1 cellular context compared by ENCODE assay signal in the genomic region with DNA sequence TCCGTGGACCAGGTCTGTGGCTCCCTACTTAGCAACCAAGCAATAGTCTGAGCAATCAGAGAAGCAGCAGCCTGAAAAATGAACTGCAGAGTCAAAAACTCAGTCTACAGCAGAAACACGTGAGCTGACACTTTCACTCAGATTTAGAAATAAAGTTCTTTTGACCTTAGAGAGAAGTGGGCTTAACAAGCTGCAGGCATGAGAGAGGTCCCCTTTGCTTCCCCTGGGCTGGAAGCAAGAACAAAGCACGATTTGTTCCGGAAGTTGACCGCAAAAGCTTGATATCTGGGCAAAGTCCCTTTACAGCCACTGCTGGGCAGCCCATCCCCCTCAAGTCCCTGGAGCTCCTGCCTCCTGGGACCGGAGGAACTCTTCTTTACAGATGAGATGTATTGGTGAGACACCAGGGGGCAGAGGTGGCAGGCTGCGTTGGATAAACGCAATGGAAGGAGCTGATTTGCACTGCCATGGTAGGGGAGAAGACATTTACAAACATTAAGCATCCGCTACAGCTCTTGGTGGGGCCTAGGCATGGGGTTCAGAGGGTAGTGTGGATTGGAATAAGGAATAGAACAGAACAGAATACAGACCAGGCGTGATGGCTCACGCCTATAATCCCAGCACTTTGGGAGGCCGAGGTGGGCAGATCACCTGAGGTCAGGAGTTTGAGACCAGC.
A peak's percentile ranks its signal among the peaks of the same experiment; 100 is the strongest.
TF ChIP-seq lines count a peak whose summit lies in the region.

No MANE protein-coding gene starts in this region.

TF ChIP-seq in HepG2, 621 proteins besides CTCF, POLR2A, EP300 and RAD21 (continued from another document and continues in another):
- peak; percentile 88 for TF ChIP-seq PRDM10 (CRISPR knock-in tag; IDR thresholded peaks at IDR 0.05; ENCODE audit: low read depth)
- 0 out of 2 replicates have a peak, but pooled peaks have one; percentile 15 for TF ChIP-seq ONECUT2 (CRISPR knock-in tag; IDR thresholded peaks at IDR 0.05)
- no peak; the same call in 1 of the 2 replicates for TF ChIP-seq FOXJ3 (CRISPR knock-in tag; IDR thresholded peaks at IDR 0.05; ENCODE audit: borderline replicate concordance)
- TF ChIP-seq ARID2 (CRISPR knock-in tag; IDR thresholded peaks at IDR 0.05; ENCODE audit: borderline replicate concordance): peak; percentile 84; the same call in 1 of the 2 replicates
- TF ChIP-seq DRAP1 (CRISPR knock-in tag; IDR thresholded peaks at IDR 0.05): peak; percentile 79
- peak; percentile 83 for TF ChIP-seq ELF1 (CRISPR knock-in tag; IDR thresholded peaks at IDR 0.05)
- peak; percentile 34 for TF ChIP-seq ZNF629 (CRISPR knock-in tag; conservative IDR thresholded peaks at IDR 0.05)
- TF ChIP-seq SRF (IDR thresholded peaks at IDR 0.05; ENCODE audit: low read depth, low read length): 0 out of 2 replicates have a peak, but pooled peaks have one; percentile 11
- peak; percentile 64; the same call in 1 of the 2 replicates for TF ChIP-seq KMT2B (CRISPR knock-in tag; IDR thresholded peaks at IDR 0.05)
- peak; percentile 62; the same call in 1 of the 2 replicates for TF ChIP-seq TAF1 (CRISPR knock-in tag; IDR thresholded peaks at IDR 0.05)
- no peak for TF ChIP-seq ZNF30 (CRISPR knock-in tag; IDR thresholded peaks at IDR 0.05)
- 0 out of 2 replicates have a peak, but pooled peaks have one; percentile 18 for TF ChIP-seq NR0B2 (CRISPR knock-in tag; IDR thresholded peaks at IDR 0.05)
- TF ChIP-seq YY1 (IDR thresholded peaks at IDR 0.05; ENCODE audit: insufficient read depth, insufficient replicate concordance, low read depth, low read length): peak; percentile 68
- no peak for TF ChIP-seq NCOA5 (CRISPR knock-in tag; IDR thresholded peaks at IDR 0.05)
- TF ChIP-seq MXI1 (IDR thresholded peaks at IDR 0.05; ENCODE audit: borderline replicate concordance, low read depth, low read length): peak; percentile 61; the same call in 1 of the 3 replicates
- TF ChIP-seq, protein P1, sequence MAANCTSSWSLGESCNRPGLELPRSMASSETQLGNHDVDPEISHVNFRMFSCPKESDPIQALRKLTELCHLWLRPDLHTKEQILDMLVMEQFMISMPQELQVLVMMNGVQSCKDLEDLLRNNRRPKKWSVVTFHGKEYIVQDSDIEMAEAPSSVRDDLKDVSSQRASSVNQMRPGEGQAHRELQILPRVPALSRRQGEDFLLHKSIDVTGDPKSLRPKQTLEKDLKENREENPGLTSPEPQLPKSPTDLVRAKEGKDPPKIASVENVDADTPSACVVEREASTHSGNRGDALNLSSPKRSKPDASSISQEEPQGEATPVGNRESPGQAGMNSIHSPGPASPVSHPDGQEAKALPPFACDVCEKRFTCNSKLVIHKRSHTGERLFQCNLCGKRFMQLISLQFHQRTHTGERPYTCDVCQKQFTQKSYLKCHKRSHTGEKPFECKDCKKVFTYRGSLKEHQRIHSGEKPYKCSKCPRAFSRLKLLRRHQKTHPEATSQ (CRISPR knock-in tag; IDR thresholded peaks at IDR 0.05; ENCODE audit: borderline replicate concordance): no peak; the same call in 1 of the 2 replicates
- peak; percentile 99 for TF ChIP-seq PRPF4 (IDR thresholded peaks at IDR 0.05; ENCODE audit: low read depth, low read length, poor library complexity, severe bottlenecking)
- no peak for TF ChIP-seq ZSCAN21 (CRISPR knock-in tag; IDR thresholded peaks at IDR 0.05; ENCODE audit: borderline replicate concordance)
- TF ChIP-seq ZFP36L2 (CRISPR knock-in tag; IDR thresholded peaks at IDR 0.05): no peak
- TF ChIP-seq, protein P2, sequence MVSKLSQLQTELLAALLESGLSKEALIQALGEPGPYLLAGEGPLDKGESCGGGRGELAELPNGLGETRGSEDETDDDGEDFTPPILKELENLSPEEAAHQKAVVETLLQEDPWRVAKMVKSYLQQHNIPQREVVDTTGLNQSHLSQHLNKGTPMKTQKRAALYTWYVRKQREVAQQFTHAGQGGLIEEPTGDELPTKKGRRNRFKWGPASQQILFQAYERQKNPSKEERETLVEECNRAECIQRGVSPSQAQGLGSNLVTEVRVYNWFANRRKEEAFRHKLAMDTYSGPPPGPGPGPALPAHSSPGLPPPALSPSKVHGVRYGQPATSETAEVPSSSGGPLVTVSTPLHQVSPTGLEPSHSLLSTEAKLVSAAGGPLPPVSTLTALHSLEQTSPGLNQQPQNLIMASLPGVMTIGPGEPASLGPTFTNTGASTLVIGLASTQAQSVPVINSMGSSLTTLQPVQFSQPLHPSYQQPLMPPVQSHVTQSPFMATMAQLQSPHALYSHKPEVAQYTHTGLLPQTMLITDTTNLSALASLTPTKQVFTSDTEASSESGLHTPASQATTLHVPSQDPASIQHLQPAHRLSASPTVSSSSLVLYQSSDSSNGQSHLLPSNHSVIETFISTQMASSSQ (IDR thresholded peaks at IDR 0.05; ENCODE audit: low read depth): 0 out of 2 replicates have a peak, but pooled peaks have one; percentile 20
- TF ChIP-seq, protein P2 (CRISPR knock-in tag; IDR thresholded peaks at IDR 0.05; ENCODE audit: borderline replicate concordance): peak; percentile 60; the same call in 1 of the 2 replicates
- peak; percentile 67; the same call in 1 of the 2 replicates for TF ChIP-seq ZNF350 (CRISPR knock-in tag; IDR thresholded peaks at IDR 0.05; ENCODE audit: borderline replicate concordance, low read depth)
- 0 out of 2 replicates have a peak, but pooled peaks have one; percentile 8 for TF ChIP-seq CENPBD1 (CRISPR knock-in tag; IDR thresholded peaks at IDR 0.05; ENCODE audit: borderline replicate concordance, low read depth)
- no peak for TF ChIP-seq CREB1 (IDR thresholded peaks at IDR 0.05)
- peak; percentile 65 for TF ChIP-seq CREB1 (CRISPR knock-in tag; IDR thresholded peaks at IDR 0.05)
- TF ChIP-seq, protein P3, sequence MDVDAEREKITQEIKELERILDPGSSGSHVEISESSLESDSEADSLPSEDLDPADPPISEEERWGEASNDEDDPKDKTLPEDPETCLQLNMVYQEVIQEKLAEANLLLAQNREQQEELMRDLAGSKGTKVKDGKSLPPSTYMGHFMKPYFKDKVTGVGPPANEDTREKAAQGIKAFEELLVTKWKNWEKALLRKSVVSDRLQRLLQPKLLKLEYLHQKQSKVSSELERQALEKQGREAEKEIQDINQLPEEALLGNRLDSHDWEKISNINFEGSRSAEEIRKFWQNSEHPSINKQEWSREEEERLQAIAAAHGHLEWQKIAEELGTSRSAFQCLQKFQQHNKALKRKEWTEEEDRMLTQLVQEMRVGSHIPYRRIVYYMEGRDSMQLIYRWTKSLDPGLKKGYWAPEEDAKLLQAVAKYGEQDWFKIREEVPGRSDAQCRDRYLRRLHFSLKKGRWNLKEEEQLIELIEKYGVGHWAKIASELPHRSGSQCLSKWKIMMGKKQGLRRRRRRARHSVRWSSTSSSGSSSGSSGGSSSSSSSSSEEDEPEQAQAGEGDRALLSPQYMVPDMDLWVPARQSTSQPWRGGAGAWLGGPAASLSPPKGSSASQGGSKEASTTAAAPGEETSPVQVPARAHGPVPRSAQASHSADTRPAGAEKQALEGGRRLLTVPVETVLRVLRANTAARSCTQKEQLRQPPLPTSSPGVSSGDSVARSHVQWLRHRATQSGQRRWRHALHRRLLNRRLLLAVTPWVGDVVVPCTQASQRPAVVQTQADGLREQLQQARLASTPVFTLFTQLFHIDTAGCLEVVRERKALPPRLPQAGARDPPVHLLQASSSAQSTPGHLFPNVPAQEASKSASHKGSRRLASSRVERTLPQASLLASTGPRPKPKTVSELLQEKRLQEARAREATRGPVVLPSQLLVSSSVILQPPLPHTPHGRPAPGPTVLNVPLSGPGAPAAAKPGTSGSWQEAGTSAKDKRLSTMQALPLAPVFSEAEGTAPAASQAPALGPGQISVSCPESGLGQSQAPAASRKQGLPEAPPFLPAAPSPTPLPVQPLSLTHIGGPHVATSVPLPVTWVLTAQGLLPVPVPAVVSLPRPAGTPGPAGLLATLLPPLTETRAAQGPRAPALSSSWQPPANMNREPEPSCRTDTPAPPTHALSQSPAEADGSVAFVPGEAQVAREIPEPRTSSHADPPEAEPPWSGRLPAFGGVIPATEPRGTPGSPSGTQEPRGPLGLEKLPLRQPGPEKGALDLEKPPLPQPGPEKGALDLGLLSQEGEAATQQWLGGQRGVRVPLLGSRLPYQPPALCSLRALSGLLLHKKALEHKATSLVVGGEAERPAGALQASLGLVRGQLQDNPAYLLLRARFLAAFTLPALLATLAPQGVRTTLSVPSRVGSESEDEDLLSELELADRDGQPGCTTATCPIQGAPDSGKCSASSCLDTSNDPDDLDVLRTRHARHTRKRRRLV (CRISPR knock-in tag; IDR thresholded peaks at IDR 0.05): peak; percentile 38; the same call in 1 of the 2 replicates
- peak; percentile 71 for TF ChIP-seq CREM (IDR thresholded peaks at IDR 0.05)
- TF ChIP-seq CREM (CRISPR knock-in tag; IDR thresholded peaks at IDR 0.05): no peak
- peak; percentile 59; the same call in 1 of the 2 replicates for TF ChIP-seq TBX3 (IDR thresholded peaks at IDR 0.05; ENCODE audit: borderline replicate concordance)
- peak; percentile 68 for TF ChIP-seq ZHX1 (CRISPR knock-in tag; IDR thresholded peaks at IDR 0.05; ENCODE audit: low read depth)
- TF ChIP-seq STAG1 (CRISPR knock-in tag; IDR thresholded peaks at IDR 0.05): peak; percentile 76
